8 cellular contexts compared by ENCODE assay signal in the genomic region with DNA sequence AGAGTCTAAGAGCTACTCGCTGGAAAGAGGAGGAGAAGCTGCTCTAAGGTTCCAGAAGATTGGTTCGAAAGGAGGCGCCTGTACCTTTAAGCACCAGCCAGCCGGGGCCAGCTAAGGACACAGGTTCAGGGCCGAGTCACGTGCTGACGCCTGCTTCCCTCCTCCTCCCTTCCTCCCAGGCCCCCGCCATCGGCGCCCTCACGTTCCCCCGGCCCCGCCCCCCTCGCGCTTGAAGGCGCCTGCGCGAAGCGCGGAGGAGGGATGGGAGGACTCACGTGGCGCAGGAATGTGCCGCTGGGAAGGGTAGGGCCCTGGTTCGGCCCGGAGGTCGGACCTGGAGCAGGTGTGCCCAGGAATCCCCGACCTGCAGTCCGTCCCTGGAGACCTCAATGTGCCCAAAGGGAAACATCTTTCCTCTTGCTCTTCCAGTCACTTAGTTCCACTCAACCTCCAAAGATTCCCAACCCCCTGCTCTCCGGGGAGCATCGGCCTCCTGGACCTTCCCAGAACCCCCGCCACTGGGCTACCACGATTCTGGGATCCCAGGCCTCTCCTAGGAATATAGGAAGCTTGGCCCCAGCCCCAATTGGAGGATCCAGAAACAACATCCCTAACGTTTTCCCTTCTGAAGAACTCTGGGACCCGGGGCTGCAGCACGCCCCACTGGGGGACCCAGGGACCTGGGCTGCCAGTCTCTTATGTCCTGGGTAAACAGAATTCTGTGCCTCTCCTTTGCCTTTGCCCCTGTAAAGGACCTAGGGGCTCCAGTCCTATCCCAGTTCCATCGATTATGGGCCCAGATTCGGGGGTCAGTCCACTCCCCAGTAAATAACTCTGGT. TPM values are rescaled to one million over a fixed set of nuclear protein-coding genes. Genes with fewer than 3 reads are reported as not detected.
DNase-seq lines count a peak whose midpoint lies in the region; ATAC-seq and TF ChIP-seq lines count a peak whose summit lies in the region.

No MANE protein-coding gene starts in this region.

- no peaks in the 10 kb centered on the region for H3K9me2 ChIP-seq in PC-3 (replicated peaks; ENCODE audit: low read length)

- peak overlapping the region; percentile 75 for H3K27ac ChIP-seq in AG04450 (ENCODE audit: low read depth, low read length)
- H3K27ac ChIP-seq in PC-3 (ENCODE audit: low read length) = peak overlapping the region; percentile 67

- H2AFZ ChIP-seq in PC-3 (ENCODE audit: low read length) = peak overlapping the region; percentile 39

- peaks cover 24% of the 10 kb centered on the region for H3K4me1 ChIP-seq in PC-3 (ENCODE audit: insufficient read depth, low read length)
- H3K4me1 ChIP-seq in mucosa of descending colon (ENCODE audit: low read depth) = peaks cover 55% of the 10 kb centered on the region

- no peaks in the 10 kb centered on the region for H3K36me3 ChIP-seq in PC-3 (ENCODE audit: low read depth, low read length)
- peaks cover 4% of the 10 kb centered on the region for H3K36me3 ChIP-seq in mucosa of descending colon (ENCODE audit: low read depth)

- no peaks in the 10 kb centered on the region for H3K27me3 ChIP-seq in AG04450 (ENCODE audit: control insufficient read depth, insufficient read depth, low read length)
- no peaks in the 10 kb centered on the region for H3K27me3 ChIP-seq in PC-3 (ENCODE audit: low read length)

- peak; percentile 82 for DNase-seq in AG04450 (ENCODE audit: low read depth, low spot score)
- DNase-seq in Jurkat, Clone E6-1 (ENCODE audit: low read depth, low spot score) = peak; percentile 95
- peak; percentile 91 for DNase-seq in PC-3
- DNase-seq in activated T-cell treated with anti-CD3 and anti-CD28 coated beads for 48 hours (ENCODE audit: low read depth) = peak; percentile 92
- peak; percentile 97 for DNase-seq in epithelial cell of esophagus (ENCODE audit: low read depth)
- DNase-seq in mucosa of descending colon = peak; percentile 98 to 99 (median 98)
- DNase-seq in stimulated activated CD8-positive, alpha-beta memory T cell treated with anti-CD3 and anti-CD28 coated beads, Interleukin-2, amount 100 ng/mL, for 48 hours (ENCODE audit: low read depth in 2 of 2) = peak; percentile 90 to 93

- peak; percentile 62 for TF ChIP-seq POLR2A in GM19099 (IDR thresholded peaks at IDR 0.05; ENCODE audit: extremely low read depth, insufficient read length, low read depth)

- TSS peak; percentile 92 for BruUV-seq in PC-3 (replicated peaks; lab: Mats Ljungman, UMichigan)

- H3K9ac ChIP-seq in PC-3 (ENCODE audit: low read length) = peak overlapping the region; percentile 35

- CTCF ChIA-PET in AG04450 (lab: Charles Lee) = interaction anchor here (0.8 to 1.1 kb wide), 5 partner anchors 11 to 208 kb away, joined by 3 to 7 read pairs (median 4); partner anchors contain the start of gene CA11
- CTCF ChIA-PET in PC-3 (lab: Charles Lee) = no interaction called here

- no peaks in the 10 kb centered on the region for H4K20me1 ChIP-seq in PC-3 (ENCODE audit: low read length)

- TF ChIP-seq CTCF in AG04450 (IDR thresholded peaks at IDR 0.05; ENCODE audit: low read depth, low read length) (no peak), PC-3 (conservative IDR thresholded peaks at IDR 0.05; ENCODE audit: low read depth, low read length) (no peak), epithelial cell of esophagus (IDR thresholded peaks at IDR 0.05; ENCODE audit: insufficient read depth, low read depth, low read length, missing control alignments) (no peak), mucosa of descending colon (IDR thresholded peaks at IDR 0.05) (no peak)

- no peaks in the 10 kb centered on the region for H3K79me2 ChIP-seq in PC-3 (ENCODE audit: low read length)

- H3K9me3 ChIP-seq in AG04450 (ENCODE audit: control insufficient read depth, insufficient read depth, low read length) = peaks cover 7% of the 10 kb centered on the region; the same call in 1 of the 2 replicates
- no peaks in the 10 kb centered on the region for H3K9me3 ChIP-seq in PC-3 (ENCODE audit: low read length)
- no peaks in the 10 kb centered on the region for H3K9me3 ChIP-seq in mucosa of descending colon

- peak overlapping the region; percentile 96 for H3K4me2 ChIP-seq in PC-3 (ENCODE audit: low read length)

- H3F3A ChIP-seq in PC-3 (ENCODE audit: low read length, unreplicated experiment) = peaks cover 3% of the 10 kb centered on the region

- POLR2A ChIA-PET in AG04450 (lab: Yijun Ruan, JAX) = interaction anchor here (1.0 to 1.6 kb wide), 3 partner anchors 11 to 16 kb away, joined by 3 to 9 read pairs (median 8); partner anchors contain the start of genes CA11, RPL18 and SPHK2
- POLR2A ChIA-PET in PC-3 (lab: Charles Lee; ENCODE audit: unreplicated experiment) = interaction anchor here (0.7 kb wide), 2 partner anchors 50 to 86 kb away, joined by 3 to 4 read pairs; no protein-coding TSS in a partner anchor

- H3K4me3 ChIP-seq in AG04450 (ENCODE audit: low read depth, low read length) (peak overlapping the region; percentile 37), PC-3 (ENCODE audit: low read length) (peak overlapping the region; percentile 80; the same call in 1 of the 2 replicates), epithelial cell of esophagus (ENCODE audit: low read length) (peak overlapping the region; percentile 41), mucosa of descending colon (no peak overlapping the region)
- peak overlapping the region; percentile 64 for H3K4me3 ChIP-seq in Jurkat, Clone E6-1 (ENCODE audit: low read length)

- intact Hi-C loops in PC-3 (cut with micrococcal nuclease) (no loop called here), mucosa of descending colon (cut with DNase I, micrococcal nuclease) (no loop called here)

- ATAC-seq in PC-3 (peak; percentile 37), mucosa of descending colon (peak; percentile 58)

RNA-seq across cellular contexts. Expression of gene DBP, which starts 2.5 kb away (rescaled TPM):
- 3.4 and 4.0 TPM in 2 replicates for polyA plus RNA-seq in AG04450 (2011; rRNA removed)
- polyA minus RNA-seq in AG04450 (2011; rRNA and poly(A)+ RNA removed) = 3.9 and 4.5 TPM in 2 replicates
- polyA plus RNA-seq in Jurkat, Clone E6-1 (2012; ENCODE audit: insufficient read depth, insufficient read length) = 23.6 TPM
- 9.0 and 12.2 TPM in 2 replicates for total RNA-seq in PC-3 (2014; rRNA removed)
- 10 to 100 TPM in 2 of 3 donors, 1 to 10 TPM in 1; 8.2 to 18.4 (median 11.1) TPM for total RNA-seq in mucosa of descending colon

RNA-seq across cellular contexts. Expression of gene CA11, which starts 11.3 kb away (rescaled TPM):
- polyA plus RNA-seq in AG04450 (2011; rRNA removed) = 3.7 and 4.3 TPM in 2 replicates
- polyA minus RNA-seq in AG04450 (2011; rRNA and poly(A)+ RNA removed) = 1.1 and 1.5 TPM in 2 replicates
- 21.9 TPM for polyA plus RNA-seq in Jurkat, Clone E6-1 (2012; ENCODE audit: insufficient read depth, insufficient read length)
- 0.63 and 4.1 TPM in 2 replicates for total RNA-seq in PC-3 (2014; rRNA removed)
- 10 to 100 TPM in 1 of 3 donors, 1 to 10 TPM in 2; 1.8 to 19.9 (median 3.7) TPM for total RNA-seq in mucosa of descending colon

RNA-seq across cellular contexts. Expression of gene SPHK2, which starts 15.3 kb away (rescaled TPM):
- 4.6 and 6.1 TPM in 2 replicates for polyA plus RNA-seq in AG04450 (2011; rRNA removed)
- 6.1 and 6.6 TPM in 2 replicates for polyA minus RNA-seq in AG04450 (2011; rRNA and poly(A)+ RNA removed)
- 21.6 TPM for polyA plus RNA-seq in Jurkat, Clone E6-1 (2012; ENCODE audit: insufficient read depth, insufficient read length)
- 8.5 and 8.6 TPM in 2 replicates for total RNA-seq in PC-3 (2014; rRNA removed)
- 10 to 100 TPM; 37.9 to 54.8 (median 50.2) TPM for total RNA-seq in mucosa of descending colon

RNA-seq across cellular contexts. Expression of gene RPL18, which starts 15.7 kb away (rescaled TPM):
- polyA plus RNA-seq in AG04450 (2011; rRNA removed) = 1,020 and 1,259 TPM in 2 replicates
- polyA minus RNA-seq in AG04450 (2011; rRNA and poly(A)+ RNA removed) = 587 and 645 TPM in 2 replicates
- polyA plus RNA-seq in Jurkat, Clone E6-1 (2012; ENCODE audit: insufficient read depth, insufficient read length) = 2,707 TPM
- total RNA-seq in PC-3 (2014; rRNA removed) = 1,237 and 1,503 TPM in 2 replicates
- 1,000 to 10,000 TPM in 2 of 3 donors, 100 to 1,000 TPM in 1; 999 to 1,336 (median 1,270) TPM for total RNA-seq in mucosa of descending colon

RNA-seq across cellular contexts. Expression of gene FAM83E, which starts 19.8 kb away (rescaled TPM):
- polyA plus RNA-seq in AG04450 (2011; rRNA removed) = not detected in 2 replicates
- 0.65 TPM in 1 of 2 replicates, not detected in the other for polyA minus RNA-seq in AG04450 (2011; rRNA and poly(A)+ RNA removed)
- polyA plus RNA-seq in Jurkat, Clone E6-1 (2012; ENCODE audit: insufficient read depth, insufficient read length) = not detected
- 4.6 and 4.7 TPM in 2 replicates for total RNA-seq in PC-3 (2014; rRNA removed)
- 100 to 1,000 TPM in 2 of 3 donors, 10 to 100 TPM in 1; 97.8 to 180 (median 175) TPM for total RNA-seq in mucosa of descending colon
